ENCODE assay signal across 8 cellular contexts in the genomic region with DNA sequence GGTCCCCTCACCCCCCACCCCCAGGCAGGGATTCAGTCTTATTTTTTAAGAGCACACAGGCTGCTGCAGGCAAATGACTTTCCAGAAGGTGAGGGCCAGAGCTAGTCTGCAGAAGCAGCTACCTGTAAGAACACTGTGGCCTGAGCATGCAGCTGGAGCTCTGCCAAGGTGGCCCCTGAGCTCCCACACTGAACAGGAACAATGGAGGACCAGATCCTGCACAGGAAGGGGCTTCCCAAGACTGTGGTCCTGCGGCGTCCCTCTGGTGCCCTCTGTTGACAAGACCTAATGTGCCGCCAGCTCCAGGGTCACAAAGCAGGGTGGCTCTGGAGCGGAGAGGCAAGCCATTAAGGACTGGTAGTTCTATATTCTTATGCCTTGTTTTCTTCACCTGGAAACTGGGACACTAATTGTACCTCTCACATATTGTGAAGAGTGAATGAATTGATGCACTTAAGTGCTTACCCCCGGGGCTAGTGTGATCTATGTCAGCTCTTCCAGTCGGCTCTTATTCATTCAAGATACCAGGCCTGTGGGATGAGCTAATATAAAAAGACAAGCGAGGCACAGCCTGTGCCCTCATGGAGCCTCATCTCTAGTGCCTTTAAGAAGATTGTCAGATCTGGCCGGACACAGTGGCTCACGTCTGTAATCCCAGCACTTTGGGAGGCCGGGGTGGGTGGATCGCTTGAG. TPM values are rescaled to one million over a fixed set of nuclear protein-coding genes. Genes with fewer than 3 reads are reported as not detected.
DNase-seq lines count a peak whose midpoint lies in the region; ATAC-seq and TF ChIP-seq lines count a peak whose summit lies in the region.

No MANE protein-coding gene starts in this region.

- H3K4me1 ChIP-seq in A673 (ENCODE audit: insufficient read depth, low read length, poor library complexity, severe bottlenecking) (no peaks in the 10 kb centered on the region), spleen (peaks cover 0 to 5% (median 0%) of the 10 kb centered on the region in 6 donors)

- peaks cover 19% of the 10 kb centered on the region for H3K27me3 ChIP-seq in A673 (replicated peaks; ENCODE audit: insufficient read depth, low read depth, low read length, poor library complexity)
- peaks cover 0 to 56% (median 9%) of the 10 kb centered on the region in 7 donors for H3K27me3 ChIP-seq in spleen (replicated peaks in 1 of 7)

- CTCF ChIA-PET in A673 (lab: Charles Lee) = interaction anchor here (0.9 to 1.5 kb wide), 5 partner anchors 9 to 184 kb away, joined by 3 to 15 read pairs (median 5); no protein-coding TSS in a partner anchor

- H3K4me3 ChIP-seq in A673 (ENCODE audit: low read depth, low read length, poor library complexity, severe bottlenecking) (no peak overlapping the region), GM12875 (ENCODE audit: low read depth, low read length) (no peak overlapping the region), WI38 (ENCODE audit: low read depth, low read length) (no peak overlapping the region), spleen (no peak overlapping the region)

- peaks cover 79 to 91% of the 10 kb centered on the region in 2 donors for H3K27me3 Mint-ChIP-seq in effector memory CD8-positive, alpha-beta T cell

- intact Hi-C loops in A673 (cut with micrococcal nuclease; ENCODE audit: unreplicated experiment) = loop anchor here (1.0 to 10.0 kb wide), 2 partner anchors 122 to 165 kb away; no protein-coding TSS in a partner anchor
- intact Hi-C loops in left ventricle myocardium superior (cut with micrococcal nuclease) = no loop called here
- intact Hi-C loops in spleen (cut with DNase I; ENCODE audit: low total_unique reads) = loop anchor here (5.0 kb wide), 1 partner anchor 165 kb away; no protein-coding TSS in a partner anchor

- H3K27ac ChIP-seq in A673 (ENCODE audit: low read depth, low read length, poor library complexity, severe bottlenecking) = no peak overlapping the region
- no peak overlapping the region for H3K27ac ChIP-seq in spleen

- peak; percentile 80 for TF ChIP-seq CTCF in A673 (conservative IDR thresholded peaks at IDR 0.05; ENCODE audit: low read depth, low read length)
- TF ChIP-seq CTCF in GM12875 (IDR thresholded peaks at IDR 0.05; ENCODE audit: borderline replicate concordance, insufficient read depth, low read depth, low read length) = peak; percentile 65
- peak; percentile 72 for TF ChIP-seq CTCF in WI38 (IDR thresholded peaks at IDR 0.05; ENCODE audit: low read depth, low read length)
- peak in 9 of 11 experiments; percentile 4 to 65 (median 51) for TF ChIP-seq CTCF in spleen (IDR thresholded peaks at IDR 0.05 in 8 of 11, conservative IDR thresholded peaks at IDR 0.05 in 3 of 11)

- H3K27ac Mint-ChIP-seq in effector memory CD8-positive, alpha-beta T cell = no peak overlapping the region

- no peak overlapping the region for H3K4me3 Mint-ChIP-seq in effector memory CD8-positive, alpha-beta T cell

- no peaks in the 10 kb centered on the region for H3K36me3 Mint-ChIP-seq in effector memory CD8-positive, alpha-beta T cell (ENCODE audit: insufficient read depth)

- no peaks in the 10 kb centered on the region for H3K9me3 Mint-ChIP-seq in effector memory CD8-positive, alpha-beta T cell

- DNase-seq in A673 (ENCODE audit: low spot score) = peak; percentile 77
- DNase-seq in NCI-H146 (lab: John Stamatoyannopoulos, UW) = peak; percentile 90
- DNase-seq in left ventricle myocardium superior = peak; percentile 54
- peak; percentile 80 for DNase-seq in spleen
- no peak for DNase-seq in effector memory CD8-positive, alpha-beta T cell

- TF ChIP-seq POLR2A in spleen (IDR thresholded peaks at IDR 0.05) = no peak

- ATAC-seq in left ventricle myocardium superior (peak; percentile 84), HG03342 (IDR thresholded peaks at IDR 0.05; ENCODE audit: unreplicated experiment) (no peak)
- ATAC-seq in effector memory CD8-positive, alpha-beta T cell (replicated peaks) = no peak

- H3K36me3 ChIP-seq in A673 (ENCODE audit: insufficient read depth, low read length, poor library complexity, severe bottlenecking) (no peaks in the 10 kb centered on the region), spleen (no peaks in the 10 kb centered on the region)

- POLR2A ChIA-PET in A673 (lab: Charles Lee; ENCODE audit: low non-redundant PET) = no interaction called here

- 58 to 62% (median 59%) methylated on average over 10 to 11 of the region's 11 CpGs for WGBS in spleen, 5 donors

- no TSS peak for BruUV-seq in A673 (replicated peaks; lab: Mats Ljungman, UMichigan)

- H3K9me3 ChIP-seq in A673 (ENCODE audit: low read depth, low read length, poor library complexity, severe bottlenecking) (no peaks in the 10 kb centered on the region), spleen (no peaks in the 10 kb centered on the region)

- H3K4me1 Mint-ChIP-seq in effector memory CD8-positive, alpha-beta T cell (ENCODE audit: low read depth in 2 of 2) = no peaks in the 10 kb centered on the region

RNA-seq across cellular contexts. Expression of a gene that starts 8.0 kb away (rescaled TPM):
- total RNA-seq in A673 (2021) = 14.8 and 19.5 TPM in 2 replicates
- total RNA-seq in left ventricle myocardium superior = 17.4 TPM
- 10 to 100 TPM in 6 of 7 donors, 1 to 10 TPM in 1; 8.7 to 20.2 (median 12.1) TPM for total RNA-seq in spleen
- polyA plus RNA-seq in spleen = 1 to 10 TPM in 2 of 3 donors, under 1 TPM in 1; 0.93 to 1.9 (median 1.3) TPM

RNA-seq across cellular contexts. Expression of a gene that starts 49.9 kb away (rescaled TPM):
- total RNA-seq in A673 (2021) = 21.9 and 22.9 TPM in 2 replicates
- 17.0 TPM for total RNA-seq in left ventricle myocardium superior
- total RNA-seq in spleen = 10 to 100 TPM; 19.3 to 41.7 (median 27.8) TPM
- 10 to 100 TPM in 2 of 3 donors, 1 to 10 TPM in 1; 7.1 to 14.8 (median 10.6) TPM for polyA plus RNA-seq in spleen

Comparison
In these comparisons a context has a peak if more than half of its experiments do, and no peak if none do; other contexts are left out.
1. DNase-seq: peak in A673 (single experiment), NCI-H146 (single experiment), left ventricle myocardium superior (single experiment) and spleen (single experiment); none in effector memory CD8-positive, alpha-beta T cell (0 of 3).
2. Peak in every context shown above with its lines, with median percentiles within 50 percentile points of each other: CTCF ChIP-seq.